In genomic region chr2:236166781-236167296, GRCh38 we compare ENCODE assay signal across 8 cellular contexts. TPM values are rescaled to one million over a fixed set of nuclear protein-coding genes. Genes with fewer than 3 reads are reported as not detected.
DNase-seq lines count a peak whose midpoint lies in the region; TF ChIP-seq lines count a peak whose summit lies in the region.
"Had no signal": no experiment of that assay in that cellular context is flagged by ENCODE, and none has a peak within 500 bp of the region (broad histone marks: within the 10 kb centered on the region; RNA-seq: fewer than 3 reads in every experiment).

No MANE protein-coding gene starts in this region.

- TF ChIP-seq POLR2A in NB4 (IDR thresholded peaks at IDR 0.05; ENCODE audit: extremely low read depth, insufficient read length) = no peak
- TF ChIP-seq POLR2A in tibial nerve (IDR thresholded peaks at IDR 0.05) = no peak

- H3K4me1 ChIP-seq in ES-I3 (ENCODE audit: insufficient read depth, low read length) (peaks cover 11% of the 10 kb centered on the region), endodermal cell (ENCODE audit: control insufficient read depth, insufficient read depth, low read length) (peaks cover 4% of the 10 kb centered on the region), tibial nerve (peaks cover 0 to 84% (median 32%) of the 10 kb centered on the region in 4 donors)

- H3K4me3 Mint-ChIP-seq in endodermal cell (peak overlapping the region; percentile 37), progenitor cell of endocrine pancreas (ENCODE audit: low read depth) (peak overlapping the region; percentile 42)

- no peak overlapping the region for H3K4me3 ChIP-seq in NB4 (ENCODE audit: low read depth, low read length)
- H3K4me3 ChIP-seq in endodermal cell (ENCODE audit: low read length) = peak overlapping the region; percentile 60
- H3K4me3 ChIP-seq in tibial nerve = peak overlapping the region in 2 of 4 donors; percentile 25 to 34

- H3K9me3 Mint-ChIP-seq in endodermal cell (no peaks in the 10 kb centered on the region), progenitor cell of endocrine pancreas (ENCODE audit: low read depth) (no peaks in the 10 kb centered on the region)

- DNase-seq in NB4 (ENCODE audit: low read depth) = peak; percentile 12
- DNase-seq in endodermal cell = peak; percentile 79
- no peak for DNase-seq in progenitor cell of endocrine pancreas (ENCODE audit: low spot score, unreplicated experiment)
- no peak for DNase-seq in OCI-M2 (lab: John Stamatoyannopoulos, UW; ENCODE audit: unreplicated experiment)
- DNase-seq in putamen (ENCODE audit: low spot score) = no peak
- no peak for DNase-seq in tibial nerve (ENCODE audit: low spot score in 2 of 2)
- DNase-seq: amniotic stem cell had no signal

- no peak for TF ChIP-seq EP300 in tibial nerve (IDR thresholded peaks at IDR 0.05)

- WGBS in endodermal cell (ENCODE audit: insufficient coverage in 1 of 2, insufficient read length in 1 of 2), 2 experiments = 1 to 3% methylated on average over 21 to 29 of the region's 29 CpGs
- 3% methylated on average over 12 to 26 of the region's 29 CpGs for WGBS in tibial nerve, 2 donors

- peaks cover 88% of the 10 kb centered on the region for H3K27me3 Mint-ChIP-seq in endodermal cell (ENCODE audit: insufficient read depth)
- H3K27me3 Mint-ChIP-seq in progenitor cell of endocrine pancreas = peaks cover 68% of the 10 kb centered on the region

- H3K27me3 ChIP-seq in endodermal cell (ENCODE audit: control insufficient read depth, insufficient read depth, low read length, poor library complexity, severe bottlenecking) (peaks cover 100% of the 10 kb centered on the region), tibial nerve (peaks cover 5 to 94% of the 10 kb centered on the region in 2 donors)

- TF ChIP-seq CTCF in NB4 (IDR thresholded peaks at IDR 0.05; ENCODE audit: low read depth, low read length) (no peak), endodermal cell (conservative IDR thresholded peaks at IDR 0.05) (no peak), progenitor cell of endocrine pancreas (IDR thresholded peaks at IDR 0.05; ENCODE audit: unreplicated experiment) (no peak), tibial nerve (IDR thresholded peaks at IDR 0.05) (no peak)

- H3K27ac ChIP-seq in endodermal cell (ENCODE audit: low read depth, low read length) = peak overlapping the region; percentile 38
- H3K27ac ChIP-seq in tibial nerve = no peak overlapping the region

- H3K9ac ChIP-seq in ES-I3 (ENCODE audit: low read depth, low read length) = peak overlapping the region; percentile 65
- H3K9ac ChIP-seq in endodermal cell (ENCODE audit: extremely low read depth, low read length, poor library complexity, severe bottlenecking) = no peak overlapping the region

- H3K9me3 ChIP-seq in ES-I3 (ENCODE audit: control insufficient read depth, insufficient read depth, low read length) = no peaks in the 10 kb centered on the region
- no peaks in the 10 kb centered on the region for H3K9me3 ChIP-seq in endodermal cell (ENCODE audit: control insufficient read depth, low read length)
- H3K9me3 ChIP-seq in tibial nerve = no peaks in the 10 kb centered on the region

- H3K4me1 Mint-ChIP-seq in endodermal cell (peaks cover 16% of the 10 kb centered on the region), progenitor cell of endocrine pancreas (ENCODE audit: low read depth) (peaks cover 7% of the 10 kb centered on the region)

- H3K36me3 Mint-ChIP-seq in endodermal cell (ENCODE audit: low read depth) = no peaks in the 10 kb centered on the region
- no peaks in the 10 kb centered on the region for H3K36me3 Mint-ChIP-seq in progenitor cell of endocrine pancreas (ENCODE audit: insufficient read depth)

- no peak overlapping the region for H3K27ac Mint-ChIP-seq in endodermal cell
- H3K27ac Mint-ChIP-seq in progenitor cell of endocrine pancreas = no peak overlapping the region

- H3K36me3 ChIP-seq in ES-I3 (ENCODE audit: insufficient read depth, low read length) (no peaks in the 10 kb centered on the region), endodermal cell (ENCODE audit: control insufficient read depth, insufficient read depth, low read length) (no peaks in the 10 kb centered on the region), tibial nerve (no peaks in the 10 kb centered on the region)

RNA-seq across cellular contexts. Expression of gene GBX2, which starts 1.3 kb away (rescaled TPM):
- total RNA-seq in endodermal cell = under 1 TPM in 1 of 2 donors, not detected in 1; 0.20 TPM
- 26.5 TPM for polyA plus RNA-seq in endodermal cell (2013, experiment 1 of 2)
- polyA plus RNA-seq in endodermal cell (2013, experiment 2 of 2) = 24.3 TPM
- 0.24 TPM in 1 of 2 replicates, not detected in the other for total RNA-seq in progenitor cell of endocrine pancreas
- not detected for total RNA-seq in tibial nerve

Comparison
In these comparisons a context has a peak if more than half of its experiments do, and no peak if none do; other contexts are left out.
1. DNase-seq: peak in NB4 (single experiment) and endodermal cell (single experiment); none in progenitor cell of endocrine pancreas (single experiment), OCI-M2 (single experiment), putamen (single experiment) and tibial nerve (0 of 2).